In genomic region chr4:2755821-2756690, GRCh38 we compare ENCODE assay signal across 8 cellular contexts. TPM values are rescaled to one million over a fixed set of nuclear protein-coding genes. Genes with fewer than 3 reads are reported as not detected.
DNase-seq lines count a peak whose midpoint lies in the region; ATAC-seq and TF ChIP-seq lines count a peak whose summit lies in the region.

Gene TNIP2, minus strand, starts transcription at chr4:2756336. Its CDS starts 47 bp downstream, at chr4:2756289.

- ATAC-seq in GM21825 (IDR thresholded peaks at IDR 0.05; ENCODE audit: unreplicated experiment) (peak; percentile 52), left ventricle myocardium superior (peak; percentile 87)

- peak within 1 kb of the TSS; percentile 52 to 65 for H3K27ac ChIP-seq in uterus

- TF ChIP-seq CTCF in uterus (IDR thresholded peaks at IDR 0.05): peak in 3 of 4 experiments; percentile 44 to 68 (median 44)

- peak within 1 kb of the TSS; percentile 84 for H3K9ac ChIP-seq in ES-I3 (ENCODE audit: low read depth, low read length)

- H3K36me3 ChIP-seq in ES-I3 (ENCODE audit: insufficient read depth, low read length) (no peaks in the 10 kb centered on the region), uterus (no peaks in the 10 kb centered on the region)

- DNase-seq in M059J (ENCODE audit: low read depth) (peak; percentile 75), amniotic stem cell (lab: John Stamatoyannopoulos, UW) (peak; percentile 59), left ventricle myocardium superior (peak; percentile 93), pulmonary artery endothelial cell (ENCODE audit: low read depth, low spot score) (no peak), uterus (peak; percentile 84 to 88)

- peak within 1 kb of the TSS; percentile 61 to 67 for H3K4me3 ChIP-seq in uterus

- H3K27me3 ChIP-seq in uterus: no peaks in the 10 kb centered on the region

- H3K4me1 ChIP-seq in ES-I3 (ENCODE audit: insufficient read depth, low read length) (no peaks in the 10 kb centered on the region), uterus (no peaks in the 10 kb centered on the region)

- intact Hi-C loops in T-helper 1 cell treated with Interleukin-12 subunit alpha and Interleukin-12 subunit beta and Interleukin-4 antibody, amounts not matched to agents 30 ng/mL and 1 ng/mL, for 36 hours (cut with micrococcal nuclease): loop anchor here (1.0 to 2.0 kb wide), 10 partner anchors 8 to 537 kb away; partner anchors contain the start of genes GRK4, HAUS3, HTT and HTT-AS
- intact Hi-C loops in left ventricle myocardium superior (cut with micrococcal nuclease) (no loop called here), uterus (cut with DNase I; ENCODE audit: low total_unique reads) (no loop called here)

- H3K9me3 ChIP-seq in ES-I3 (ENCODE audit: control insufficient read depth, insufficient read depth, low read length): no peaks in the 10 kb centered on the region
- no peaks in the 10 kb centered on the region for H3K9me3 ChIP-seq in uterus

- TF ChIP-seq POLR2A in uterus (IDR thresholded peaks at IDR 0.05): peak; percentile 26 to 81

RNA-seq across cellular contexts. Expression of gene TNIP2, which starts in this region (rescaled TPM):
- 27.9 and 49.4 TPM in 2 replicates for total RNA-seq in M059J (2014; rRNA removed; shearing (Covaris generic))
- 84.7 and 85.3 TPM in 2 replicates for total RNA-seq in T-helper 1 cell treated with Interleukin-12 subunit alpha and Interleukin-12 subunit beta and Interleukin-4 antibody, amounts not matched to agents 30 ng/mL and 1 ng/mL, for 36 hours
- 24.0 TPM for total RNA-seq in left ventricle myocardium superior
- 90.3 and 109 TPM in 2 replicates for total RNA-seq in pulmonary artery endothelial cell
- total RNA-seq in uterus: 10 to 100 TPM; 27.6 to 50.0 (median 36.1) TPM
